ENCODE assay signal across 22 cellular contexts in genomic region chr9:99555792-99556191, GRCh38.
"Had no signal": no experiment of that assay in that cellular context is flagged by ENCODE, and none has a peak within 500 bp of the region (broad histone marks: within the 10 kb centered on the region; RNA-seq: fewer than 3 reads in every experiment).

No MANE protein-coding gene starts in this region.

- ATAC-seq: left lobe of liver; mucosa of descending colon; natural killer cell treated with Interleukin-12 subunit alpha and Interleukin-12 subunit beta and Interleukin-15 and Interleukin-18, amount 100 ng/mL, for 72 hours; sciatic nerve; stimulated activated effector memory CD8-positive, alpha-beta T cell treated with anti-CD3 and anti-CD28 coated beads, Interleukin-12 subunit alpha, Interleukin-12 subunit beta, amount 100 ng/mL, for 72 hours had no signal

- DNase-seq: dorsolateral prefrontal cortex; effector CD4-positive, alpha-beta T cell; mucosa of descending colon; naive B cell; stimulated activated CD4-positive, alpha-beta T cell treated with anti-CD3 and anti-CD28 coated beads, Interleukin-12 subunit alpha, Interleukin-12 subunit beta, amount 100 ng/mL, for 4 hours; stimulated activated CD4-positive, alpha-beta T cell treated with anti-CD3 and anti-CD28 coated beads, Interleukin-2, amount 100 ng/mL, for 24 hours; stimulated activated CD4-positive, alpha-beta T cell treated with anti-CD3 and anti-CD28 coated beads, Interleukin-4, amount 100 ng/mL, for 24 hours; stomach; thyroid gland; trophoblast cell had no signal

- H3K36me3 ChIP-seq: prostate gland, right atrium auricular region, stomach, thyroid gland, vagina had no signal

- H3K9me3 ChIP-seq: mucosa of descending colon, prostate gland, thyroid gland had no signal

- H3K4me1 ChIP-seq: prostate gland, right atrium auricular region, stomach, thyroid gland, vagina had no signal

- H3K36me3 Mint-ChIP-seq: stimulated activated effector memory CD8-positive, alpha-beta T cell treated with anti-CD3 and anti-CD28 coated beads, Interleukin-12 subunit alpha, Interleukin-12 subunit beta, amount 100 ng/mL, for 72 hours had no signal

- H3K4me3 Mint-ChIP-seq: memory B cell; mesothelial cell of epicardium; naive B cell; natural killer cell treated with Interleukin-12 subunit alpha and Interleukin-12 subunit beta and Interleukin-15 and Interleukin-18, amount 100 ng/mL, for 72 hours; neural crest cell; stimulated activated effector memory CD8-positive, alpha-beta T cell treated with anti-CD3 and anti-CD28 coated beads, Interleukin-12 subunit alpha, Interleukin-12 subunit beta, amount 100 ng/mL, for 72 hours had no signal

- H3K27me3 ChIP-seq: dorsolateral prefrontal cortex, right atrium auricular region, stomach, thyroid gland, vagina had no signal

- H3K27ac Mint-ChIP-seq: memory B cell; mesothelial cell of epicardium; naive B cell; natural killer cell treated with Interleukin-12 subunit alpha and Interleukin-12 subunit beta and Interleukin-15 and Interleukin-18, amount 100 ng/mL, for 72 hours; stimulated activated effector memory CD8-positive, alpha-beta T cell treated with anti-CD3 and anti-CD28 coated beads, Interleukin-12 subunit alpha, Interleukin-12 subunit beta, amount 100 ng/mL, for 72 hours had no signal

- H3K27ac ChIP-seq: dorsolateral prefrontal cortex, prostate gland, right atrium auricular region, stomach, thyroid gland, vagina had no signal

- H3K4me3 ChIP-seq: dorsolateral prefrontal cortex, lung, mucosa of descending colon, prostate gland, right atrium auricular region, smooth muscle cell, stomach, thyroid gland, vagina had no signal

- H3K4me1 Mint-ChIP-seq: memory B cell; mesothelial cell of epicardium; naive B cell; stimulated activated effector memory CD8-positive, alpha-beta T cell treated with anti-CD3 and anti-CD28 coated beads, Interleukin-12 subunit alpha, Interleukin-12 subunit beta, amount 100 ng/mL, for 72 hours had no signal
